ENCODE assay signal across 10 cellular contexts in genomic region chr9:80797841-80798688, GRCh38.
DNase-seq lines count a peak whose midpoint lies in the region; ATAC-seq and TF ChIP-seq lines count a peak whose summit lies in the region.
"Had no signal": no experiment of that assay in that cellular context is flagged by ENCODE, and none has a peak within 500 bp of the region (broad histone marks: within the 10 kb centered on the region; RNA-seq: fewer than 3 reads in every experiment).

No MANE protein-coding gene starts in this region.

- no peak overlapping the region for H3K27ac Mint-ChIP-seq in activated CD8-positive, alpha-beta memory T cell treated with anti-CD3 and anti-CD28 coated beads, Interleukin-2, amount 10 ng/mL, durations not matched to agents 7 days and 5 days

- no peaks in the 10 kb centered on the region for H3K36me3 Mint-ChIP-seq in activated CD8-positive, alpha-beta memory T cell treated with anti-CD3 and anti-CD28 coated beads, Interleukin-2, amount 10 ng/mL, durations not matched to agents 7 days and 5 days

- H3K27me3 Mint-ChIP-seq in activated CD8-positive, alpha-beta memory T cell treated with anti-CD3 and anti-CD28 coated beads, Interleukin-2, amount 10 ng/mL, durations not matched to agents 7 days and 5 days = no peaks in the 10 kb centered on the region

- no peaks in the 10 kb centered on the region for H3K9me3 ChIP-seq in upper lobe of right lung

- no peak overlapping the region for H3K27ac ChIP-seq in upper lobe of right lung
- H3K27ac ChIP-seq: 22Rv1 had no signal

- H3K4me3 Mint-ChIP-seq in activated CD8-positive, alpha-beta memory T cell treated with anti-CD3 and anti-CD28 coated beads, Interleukin-2, amount 10 ng/mL, durations not matched to agents 7 days and 5 days = no peak overlapping the region
- H3K4me3 Mint-ChIP-seq: activated T-cell treated with anti-CD3 and anti-CD28 coated beads, Interleukin-2, amount 50 U/mL, for 4 hours had no signal

- no peaks in the 10 kb centered on the region for H3K36me3 ChIP-seq in upper lobe of right lung

- CTCF ChIA-PET in activated CD8-positive, alpha-beta memory T cell treated with anti-CD3 and anti-CD28 coated beads, Interleukin-2, amount 10 ng/mL, durations not matched to agents 7 days and 5 days (lab: Charles Lee) = no interaction called here

- H3K9me3 Mint-ChIP-seq in activated CD8-positive, alpha-beta memory T cell treated with anti-CD3 and anti-CD28 coated beads, Interleukin-2, amount 10 ng/mL, durations not matched to agents 7 days and 5 days (ENCODE audit: low read depth) = no peaks in the 10 kb centered on the region

- H3K4me1 ChIP-seq in upper lobe of right lung = peaks cover 5% of the 10 kb centered on the region

- ATAC-seq in upper lobe of right lung = peak; percentile 60
- ATAC-seq in activated CD8-positive, alpha-beta memory T cell treated with anti-CD3 and anti-CD28 coated beads, Interleukin-2, amount 10 ng/mL, durations not matched to agents 7 days and 5 days = no peak
- ATAC-seq: activated T-cell treated with anti-CD3 and anti-CD28 coated beads, Interleukin-2, amount 50 U/mL, for 4 hours had no signal

- no peak for TF ChIP-seq CTCF in upper lobe of right lung (IDR thresholded peaks at IDR 0.05)

- no peaks in the 10 kb centered on the region for H3K27me3 ChIP-seq in upper lobe of right lung

- intact Hi-C loops in upper lobe of right lung (cut with DNase I) = no loop called here

- no peak overlapping the region for H3K4me3 ChIP-seq in upper lobe of right lung

- no peaks in the 10 kb centered on the region for H3K4me1 Mint-ChIP-seq in activated CD8-positive, alpha-beta memory T cell treated with anti-CD3 and anti-CD28 coated beads, Interleukin-2, amount 10 ng/mL, durations not matched to agents 7 days and 5 days

- DNase-seq in DMS153 treated with DMSO at 0.1 percent for 48 hours (lab: John Stamatoyannopoulos, UW; ENCODE audit: unreplicated experiment) (peak; percentile 19), DMS153 (lab: John Stamatoyannopoulos, UW) (no peak), dedifferentiated amniotic fluid mesenchymal stem cell (ENCODE audit: extremely low spot score) (peak; percentile 86), midbrain (lab: John Stamatoyannopoulos, UW) (peak; percentile 71), upper lobe of right lung (no peak), NCI-H748 treated with DMSO at 0.1 percent for 48 hours (lab: John Stamatoyannopoulos, UW) (no peak), T1000 (lab: John Stamatoyannopoulos, UW) (no peak)
- no peak for DNase-seq in activated CD8-positive, alpha-beta memory T cell treated with anti-CD3 and anti-CD28 coated beads, Interleukin-2, amount 10 ng/mL, durations not matched to agents 7 days and 5 days
- DNase-seq: activated T-cell treated with anti-CD3 and anti-CD28 coated beads, Interleukin-2, amount 50 U/mL, for 4 hours had no signal

Comparison
In these comparisons a context has a peak if more than half of its experiments do, and no peak if none do; other contexts are left out.
1. DNase-seq: peak in DMS153 treated with DMSO at 0.1 percent for 48 hours (single experiment), dedifferentiated amniotic fluid mesenchymal stem cell (single experiment) and midbrain (single experiment); none in DMS153 (single experiment), upper lobe of right lung (single experiment), activated CD8-positive, alpha-beta memory T cell treated with anti-CD3 and anti-CD28 coated beads, Interleukin-2, amount 10 ng/mL, durations not matched to agents 7 days and 5 days (single experiment), NCI-H748 treated with DMSO at 0.1 percent for 48 hours (single experiment) and T1000 (single experiment).